ENCODE assay signal across 11 cellular contexts in genomic region chr10:29642996-29643395, GRCh38. TPM values are rescaled to one million over a fixed set of nuclear protein-coding genes. Genes with fewer than 3 reads are reported as not detected.
A peak's percentile ranks its signal among the peaks of the same experiment; 100 is the strongest.
DNase-seq lines count a peak whose midpoint lies in the region; TF ChIP-seq lines count a peak whose summit lies in the region.
"Had no signal": no experiment of that assay in that cellular context is flagged by ENCODE, and none has a peak within 500 bp of the region (broad histone marks: within the 10 kb centered on the region; RNA-seq: fewer than 3 reads in every experiment).

No MANE protein-coding gene starts in this region.

- peak overlapping the region; percentile 7 for H3K4me3 Mint-ChIP-seq in type B pancreatic cell
- H3K4me3 Mint-ChIP-seq: activated naive CD8-positive, alpha-beta T cell treated with anti-CD3 and anti-CD28 coated beads, Interleukin-2, amount 50 U/mL, for 24 hours had no signal

- peaks cover 35% of the 10 kb centered on the region for H3K36me3 Mint-ChIP-seq in type B pancreatic cell

- H3K4me1 ChIP-seq in neutrophil (ENCODE audit: control insufficient read depth in 1 of 2, insufficient read depth in 1 of 2, low read depth in 1 of 2, low read length in 1 of 2) = peaks cover 5 to 14% of the 10 kb centered on the region in 2 experiments

- no peak overlapping the region for H3K4me3 ChIP-seq in neutrophil (ENCODE audit: low read depth in 1 of 2, low read length in 1 of 2)

- no peaks in the 10 kb centered on the region for H3K9me3 Mint-ChIP-seq in type B pancreatic cell
- H3K9me3 Mint-ChIP-seq: activated naive CD8-positive, alpha-beta T cell treated with anti-CD3 and anti-CD28 coated beads, Interleukin-2, amount 50 U/mL, for 24 hours had no signal

- DNase-seq in amniotic epithelial cell (ENCODE audit: low read depth) (peak; percentile 84), foreskin melanocyte (peak; percentile 19), type B pancreatic cell (ENCODE audit: extremely low spot score, unreplicated experiment) (no peak), inferior parietal cortex (ENCODE audit: extremely low spot score) (no peak), NCI-H1092 treated with DMSO at 0.1 percent for 48 hours (lab: John Stamatoyannopoulos, UW) (no peak)
- DNase-seq in NK-92 treated with Interleukin-12 subunit alpha and Interleukin-12 subunit beta, amount 100 ng/mL, for 24 hours (lab: John Stamatoyannopoulos, UW) = no peak
- DNase-seq: activated naive CD8-positive, alpha-beta T cell treated with anti-CD3 and anti-CD28 coated beads, Interleukin-2, amount 50 U/mL, for 24 hours; NCI-H2227 treated with DMSO at 0.1 percent for 48 hours had no signal

- H3K27ac ChIP-seq in neutrophil = peak overlapping the region; percentile 61
- H3K27ac ChIP-seq: epithelial cell of prostate, HL-60 had no signal

- no peak for TF ChIP-seq CTCF in neutrophil (IDR thresholded peaks at IDR 0.05)
- TF ChIP-seq CTCF in type B pancreatic cell (conservative IDR thresholded peaks at IDR 0.05) = no peak

- H3K27me3 ChIP-seq in neutrophil = no peaks in the 10 kb centered on the region

- H3K27me3 Mint-ChIP-seq in type B pancreatic cell = no peaks in the 10 kb centered on the region
- H3K27me3 Mint-ChIP-seq: activated naive CD8-positive, alpha-beta T cell treated with anti-CD3 and anti-CD28 coated beads, Interleukin-2, amount 50 U/mL, for 24 hours had no signal

- no peaks in the 10 kb centered on the region for H3K9me3 ChIP-seq in neutrophil

- H3K36me3 ChIP-seq in neutrophil = peaks cover 19% of the 10 kb centered on the region

- H3K4me1 Mint-ChIP-seq in type B pancreatic cell (ENCODE audit: unreplicated experiment) = peaks cover 56% of the 10 kb centered on the region

- no peak overlapping the region for H3K27ac Mint-ChIP-seq in type B pancreatic cell
- H3K27ac Mint-ChIP-seq: activated naive CD8-positive, alpha-beta T cell treated with anti-CD3 and anti-CD28 coated beads, Interleukin-2, amount 50 U/mL, for 24 hours had no signal

RNA-seq across cellular contexts. Expression of gene SVIL, which starts 8.2 kb away (rescaled TPM):
- total RNA-seq in type B pancreatic cell (ENCODE audit: low replicate concordance) = 171 and 195 TPM in 2 replicates

Comparison
In these comparisons a context has a peak if more than half of its experiments do, and no peak if none do; other contexts are left out.
1. DNase-seq: peak in amniotic epithelial cell (single experiment) and foreskin melanocyte (single experiment); none in type B pancreatic cell (single experiment), inferior parietal cortex (single experiment), NCI-H1092 treated with DMSO at 0.1 percent for 48 hours (single experiment) and NK-92 treated with Interleukin-12 subunit alpha and Interleukin-12 subunit beta, amount 100 ng/mL, for 24 hours (single experiment).